ENCODE assay signal across 8 cellular contexts in genomic region chr14:39265032-39265431, GRCh38. TPM values are rescaled to one million over a fixed set of nuclear protein-coding genes. Genes with fewer than 3 reads are reported as not detected.
A peak's percentile ranks its signal among the peaks of the same experiment; 100 is the strongest.
DNase-seq lines count a peak whose midpoint lies in the region; ATAC-seq and TF ChIP-seq lines count a peak whose summit lies in the region.

No MANE protein-coding gene starts in this region.

- no peaks in the 10 kb centered on the region for H3K27me3 ChIP-seq in kidney epithelial cell (ENCODE audit: control insufficient read depth, insufficient read depth, low read length)

- peak; percentile 37 for DNase-seq in EH (ENCODE audit: low read depth)
- no peak for DNase-seq in T-helper 17 cell
- no peak for DNase-seq in kidney epithelial cell (ENCODE audit: low read depth)
- DNase-seq in AML-193 (lab: John Stamatoyannopoulos, UW), result no peak
- no peak for DNase-seq in epidermal melanocyte (ENCODE audit: insufficient read length, low spot score)
- no peak for DNase-seq in AG08396 (ENCODE audit: low spot score)

- peaks cover 27% of the 10 kb centered on the region for H3K4me1 Mint-ChIP-seq in T-helper 17 cell

- no peaks in the 10 kb centered on the region for H3K36me3 ChIP-seq in kidney epithelial cell (ENCODE audit: control insufficient read depth, insufficient read depth, low read length)

- ATAC-seq in T-helper 17 cell, result no peak
- no peak for ATAC-seq in GM18867 (IDR thresholded peaks at IDR 0.05; ENCODE audit: unreplicated experiment)

- no peaks in the 10 kb centered on the region for H3K36me3 Mint-ChIP-seq in T-helper 17 cell (ENCODE audit: low read depth)

- H3K27ac Mint-ChIP-seq in T-helper 17 cell, result peak overlapping the region; percentile 97

- H3K9me3 ChIP-seq in T-helper 17 cell (ENCODE audit: control insufficient read depth, low read length, poor library complexity, severe bottlenecking), result no peaks in the 10 kb centered on the region

- H3K4me3 ChIP-seq in kidney epithelial cell (ENCODE audit: low read depth, low read length), result peak overlapping the region; percentile 13

- TF ChIP-seq CTCF in 22Rv1 (IDR thresholded peaks at IDR 0.05) (no peak), kidney epithelial cell (IDR thresholded peaks at IDR 0.05; ENCODE audit: insufficient read depth, low read length, poor library complexity, severe bottlenecking) (no peak)

- H3K27ac ChIP-seq in 22Rv1, result peak overlapping the region; percentile 98

- H3K27me3 Mint-ChIP-seq in T-helper 17 cell, result no peaks in the 10 kb centered on the region

- H3K4me3 Mint-ChIP-seq in T-helper 17 cell, result peak overlapping the region; percentile 12

RNA-seq across cellular contexts. Expression of gene MIA2, which starts 31.3 kb away (rescaled TPM):
- 10 to 100 TPM; 22.2 to 23.4 TPM for total RNA-seq in T-helper 17 cell
- 38.6 and 41.2 TPM in 2 replicates for total RNA-seq in kidney epithelial cell
